24 cellular contexts compared by ENCODE assay signal in the genomic region with DNA sequence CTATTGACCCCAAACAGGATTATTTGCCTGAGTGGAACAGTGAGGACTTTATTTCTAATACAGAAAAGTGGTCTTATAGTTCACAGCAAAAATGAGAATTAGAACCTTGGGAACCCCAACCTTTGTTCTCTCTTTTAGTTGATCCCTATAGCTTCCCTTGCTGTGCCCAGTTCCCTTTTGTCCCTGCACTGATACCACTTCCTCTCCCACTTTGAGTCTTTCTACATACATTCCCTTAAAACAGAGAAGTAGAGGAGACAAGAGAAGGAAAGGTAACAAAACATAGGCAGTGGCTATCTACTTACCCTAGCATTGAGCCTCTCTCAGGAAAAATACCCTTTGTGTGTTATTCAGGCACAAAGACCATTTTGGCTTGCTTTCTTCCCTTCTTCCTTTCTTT.
"Had no signal": no experiment of that assay in that cellular context is flagged by ENCODE, and none has a peak within 500 bp of the region (broad histone marks: within the 10 kb centered on the region; RNA-seq: fewer than 3 reads in every experiment).

No MANE protein-coding gene starts in this region.

- H3K27me3 Mint-ChIP-seq: activated CD4-positive, alpha-beta memory T cell treated with anti-CD3 and anti-CD28 coated beads for 36 hours; activated CD4-positive, alpha-beta T cell treated with anti-CD3 and anti-CD28 coated beads, Interleukin-2, amount 10 ng/mL, durations not matched to agents 24 days and 14 days; activated T-cell treated with anti-CD3 and anti-CD28 coated beads, Interleukin-2, amount 50 U/mL, for 24 hours had no signal

- ATAC-seq: gastroesophageal sphincter; heart right ventricle; natural killer cell; stimulated activated naive CD8-positive, alpha-beta T cell treated with anti-CD3 and anti-CD28 coated beads, Interleukin-15, Interleukin-2, amounts not matched to agents 100 U/mL and 50 U/mL, for 24 hours had no signal

- H3K9me3 ChIP-seq: gastroesophageal sphincter, heart right ventricle, testis, transverse colon had no signal

- H3K4me1 Mint-ChIP-seq: activated CD4-positive, alpha-beta T cell treated with anti-CD3 and anti-CD28 coated beads, Interleukin-2, amount 10 ng/mL, durations not matched to agents 24 days and 14 days; natural killer cell had no signal

- H3K4me3 ChIP-seq: gastroesophageal sphincter, heart right ventricle, right lobe of liver, skin epidermis, testis, transverse colon had no signal

- DNase-seq: activated CD4-positive, alpha-beta memory T cell treated with anti-CD3 and anti-CD28 coated beads for 36 hours; activated CD4-positive, alpha-beta T cell treated with anti-CD3 and anti-CD28 coated beads, Interleukin-2, amount 10 ng/mL, durations not matched to agents 24 days and 14 days; activated CD4-positive, CD25-positive, alpha-beta regulatory T cell treated with anti-CD3 and anti-CD28 coated beads, Interleukin-2, amount 50 U/mL, for 72 hours; activated CD8-positive, alpha-beta memory T cell treated with anti-CD3 and anti-CD28 coated beads, Interleukin-2, amount 50 U/mL, for 48 hours; activated gamma-delta T cell treated with Interleukin-2 at 50 U/mL for 16 hours; activated naive CD4-positive, alpha-beta T cell treated with anti-CD3 and anti-CD28 coated beads, Interleukin-2, amount 50 U/mL, for 16 hours; activated T-cell treated with anti-CD3 and anti-CD28 coated beads, Interleukin-2, amount 50 U/mL, for 24 hours; caudate nucleus; cortex of kidney; heart right ventricle; mesenchymal stem cell; natural killer cell; posterior cingulate gyrus; right lobe of liver; stimulated activated CD4-positive, alpha-beta T cell treated with anti-CD3 and anti-CD28 coated beads, Interleukin-12 subunit alpha, Interleukin-12 subunit beta, amount 100 ng/mL, for 4 hours; stimulated activated CD4-positive, alpha-beta T cell treated with anti-CD3 and anti-CD28 coated beads, Interleukin-4, amount 100 ng/mL, for 1 hour; stimulated activated naive CD8-positive, alpha-beta T cell treated with anti-CD3 and anti-CD28 coated beads, Interleukin-15, Interleukin-2, amounts not matched to agents 100 U/mL and 50 U/mL, for 24 hours; T-helper 9 cell; testis; transverse colon; WERI-Rb-1 had no signal

- H3K9me3 Mint-ChIP-seq: activated CD4-positive, alpha-beta memory T cell treated with anti-CD3 and anti-CD28 coated beads for 36 hours; activated T-cell treated with anti-CD3 and anti-CD28 coated beads, Interleukin-2, amount 50 U/mL, for 24 hours; T-helper 1 cell treated with Interleukin-12 subunit alpha and Interleukin-12 subunit beta and Interleukin-4 antibody, amounts not matched to agents 30 μg/mL and 1 μg/mL, for 36 hours had no signal

- H3K27ac ChIP-seq: gastroesophageal sphincter, heart right ventricle, right lobe of liver, skin epidermis, testis, transverse colon, WERI-Rb-1 had no signal

- H3K4me1 ChIP-seq: gastroesophageal sphincter, heart right ventricle, right lobe of liver, testis, transverse colon had no signal

- H3K36me3 Mint-ChIP-seq: activated CD4-positive, alpha-beta memory T cell treated with anti-CD3 and anti-CD28 coated beads for 36 hours; natural killer cell had no signal

- H3K27me3 ChIP-seq: gastroesophageal sphincter, heart right ventricle, right lobe of liver, testis, transverse colon had no signal

- H3K36me3 ChIP-seq: gastroesophageal sphincter, heart right ventricle, right lobe of liver, transverse colon, WERI-Rb-1 had no signal

- H3K27ac Mint-ChIP-seq: activated CD4-positive, alpha-beta memory T cell treated with anti-CD3 and anti-CD28 coated beads for 36 hours; activated CD4-positive, alpha-beta T cell treated with anti-CD3 and anti-CD28 coated beads, Interleukin-2, amount 10 ng/mL, durations not matched to agents 24 days and 14 days; activated T-cell treated with anti-CD3 and anti-CD28 coated beads, Interleukin-2, amount 50 U/mL, for 24 hours; natural killer cell; T-helper 1 cell treated with Interleukin-12 subunit alpha and Interleukin-12 subunit beta and Interleukin-4 antibody, amounts not matched to agents 30 μg/mL and 1 μg/mL, for 36 hours had no signal

- H3K4me3 Mint-ChIP-seq: activated CD4-positive, alpha-beta memory T cell treated with anti-CD3 and anti-CD28 coated beads for 36 hours; activated CD4-positive, alpha-beta T cell treated with anti-CD3 and anti-CD28 coated beads, Interleukin-2, amount 10 ng/mL, durations not matched to agents 24 days and 14 days; activated T-cell treated with anti-CD3 and anti-CD28 coated beads, Interleukin-2, amount 50 U/mL, for 24 hours; natural killer cell; T-helper 1 cell treated with Interleukin-12 subunit alpha and Interleukin-12 subunit beta and Interleukin-4 antibody, amounts not matched to agents 30 μg/mL and 1 μg/mL, for 36 hours had no signal
